ENCODE assay signal across 7 cellular contexts in the genomic region with DNA sequence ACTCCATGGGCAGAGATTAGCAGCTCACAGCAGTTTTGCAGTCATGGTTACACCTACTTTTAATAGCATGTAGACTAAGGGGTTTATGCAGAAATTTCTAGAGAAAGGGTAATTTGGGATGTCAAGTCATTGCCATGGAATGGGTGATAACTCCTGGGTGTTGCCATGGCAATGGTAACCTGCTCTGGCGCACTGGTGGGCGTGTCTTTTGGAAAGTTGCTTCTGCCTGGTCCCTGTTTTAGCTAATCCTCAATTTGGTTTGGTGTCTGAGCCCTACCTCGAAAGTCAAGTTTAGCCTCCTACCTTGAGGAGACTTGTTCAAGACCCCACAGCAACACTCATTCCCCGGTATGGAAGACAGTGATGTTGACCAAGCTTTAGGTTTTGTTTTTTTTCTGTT. TPM values are rescaled to one million over a fixed set of nuclear protein-coding genes. Genes with fewer than 3 reads are reported as not detected.
"Had no signal": no experiment of that assay in that cellular context is flagged by ENCODE, and none has a peak within 500 bp of the region (broad histone marks: within the 10 kb centered on the region; RNA-seq: fewer than 3 reads in every experiment).

No MANE protein-coding gene starts in this region.

RNA-seq across cellular contexts. Expression of gene FAM178B, which starts 29.1 kb away (rescaled TPM):
- total RNA-seq: stomach, temporal lobe, thoracic aorta, thyroid gland, transverse colon, urinary bladder, vagina had no signal
